20 cellular contexts compared by ENCODE assay signal in the genomic region with DNA sequence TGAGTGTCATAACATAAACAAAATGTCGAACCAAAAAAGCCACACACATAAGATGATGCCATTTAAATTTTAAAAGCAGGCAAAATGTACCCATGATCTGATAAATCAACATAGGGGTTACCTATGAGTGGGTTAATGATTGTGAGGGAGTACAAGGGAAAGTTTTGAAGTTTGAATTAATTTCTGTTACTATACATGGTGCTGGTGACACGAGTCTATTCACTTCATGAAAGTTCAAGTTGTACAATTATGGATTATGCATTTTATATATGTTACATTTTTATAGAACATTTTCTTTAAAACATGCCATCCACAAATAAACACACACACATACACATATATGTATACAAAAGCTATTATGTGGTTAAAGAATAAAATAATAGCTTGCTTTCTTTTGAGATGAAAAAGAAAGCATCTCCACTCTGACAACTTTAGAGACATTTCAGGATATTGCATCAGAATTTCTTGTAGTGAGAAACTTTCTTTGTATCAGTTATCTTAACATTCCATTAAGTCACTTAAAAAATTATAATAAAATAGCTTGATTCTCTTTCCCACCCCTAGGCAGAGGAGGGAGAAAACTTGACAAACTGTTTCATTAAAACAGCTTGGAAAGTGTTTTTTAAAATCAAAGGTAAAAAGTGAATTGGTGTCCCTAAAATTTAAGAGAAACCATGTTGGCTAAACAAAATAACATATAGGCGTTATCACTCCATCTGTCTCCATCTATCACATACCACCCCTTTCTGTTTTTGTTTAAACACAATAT.
DNase-seq lines count a peak whose midpoint lies in the region; ATAC-seq and TF ChIP-seq lines count a peak whose summit lies in the region.
"Had no signal": no experiment of that assay in that cellular context is flagged by ENCODE, and none has a peak within 500 bp of the region (broad histone marks: within the 10 kb centered on the region; RNA-seq: fewer than 3 reads in every experiment).

No MANE protein-coding gene starts in this region.

- no peak overlapping the region for H3K4me3 ChIP-seq in AG10803 (ENCODE audit: low read length)
- H3K4me3 ChIP-seq: BLaER1 treated with 17β-estradiol and CSF1 and Interleukin-3, amounts not matched to agents 10 nM and 100 nM; HAP-1 had no signal

- ATAC-seq in GM18873 (IDR thresholded peaks at IDR 0.05; ENCODE audit: low FRiP score, unreplicated experiment), result no peak
- ATAC-seq: natural killer cell, Right ventricle myocardium inferior had no signal

- intact Hi-C loops in posterior vena cava (cut with DNase I), result no loop called here

- no peak for TF ChIP-seq CTCF in AG10803 (conservative IDR thresholded peaks at IDR 0.05; ENCODE audit: low read length)

- DNase-seq in AG10803 (ENCODE audit: low read depth) (peak; percentile 1), GM03348 (ENCODE audit: low spot score) (peak; percentile 13), OCI-M1 (lab: John Stamatoyannopoulos, UW) (peak; percentile 87), dedifferentiated amniotic fluid mesenchymal stem cell (ENCODE audit: extremely low spot score) (peak; percentile 87), posterior vena cava (ENCODE audit: low spot score) (no peak), KG1 (lab: John Stamatoyannopoulos, UW) (no peak)
- DNase-seq: activated B cell treated with CpG ODN at 0.5 μM for 24 hours; activated effector memory CD4-positive, alpha-beta T cell treated with anti-CD3 and anti-CD28 coated beads, Interleukin-2, amount 50 U/mL, for 16 hours; amniotic stem cell; GDM1; MV-4-11; natural killer cell; NCI-H2029; NCI-H446; posterior cingulate gyrus; stimulated activated CD4-positive, alpha-beta T cell treated with anti-CD3 and anti-CD28 coated beads, Interleukin-2, amount 100 ng/mL, for 24 hours had no signal

Comparison
In these comparisons a context has a peak if more than half of its experiments do, and no peak if none do; other contexts are left out.
1. DNase-seq: peak in AG10803 (single experiment), GM03348 (single experiment), OCI-M1 (single experiment) and dedifferentiated amniotic fluid mesenchymal stem cell (single experiment); none in posterior vena cava (single experiment) and KG1 (single experiment).